Comparison of ENCODE assay signal across 15 cellular contexts in genomic region chr7:67856046-67856445, GRCh38.
DNase-seq lines count a peak whose midpoint lies in the region; ATAC-seq and TF ChIP-seq lines count a peak whose summit lies in the region.
"Had no signal": no experiment of that assay in that cellular context is flagged by ENCODE, and none has a peak within 500 bp of the region (broad histone marks: within the 10 kb centered on the region; RNA-seq: fewer than 3 reads in every experiment).

No MANE protein-coding gene starts in this region.

- TF ChIP-seq CTCF in WTC11 (IDR thresholded peaks at IDR 0.05) = no peak
- TF ChIP-seq CTCF in neural progenitor cell (IDR thresholded peaks at IDR 0.05) = peak; percentile 22

- H2AFZ ChIP-seq in neural progenitor cell (replicated peaks) = no peak overlapping the region
- H2AFZ ChIP-seq: GM23338 had no signal

- ATAC-seq in WTC11 (peak; percentile 65; the same call in 1 of the 2 replicates), GM19395 (IDR thresholded peaks at IDR 0.05; ENCODE audit: unreplicated experiment) (no peak)
- ATAC-seq: GM12878, GM23338 had no signal

- DNase-seq in WTC11 (ENCODE audit: low spot score) (peak; percentile 15), iPS-NIHi11 (ENCODE audit: low spot score) (peak; percentile 28), neural progenitor cell (ENCODE audit: low spot score) (peak; percentile 6), middle frontal gyrus (ENCODE audit: extremely low spot score, low spot score) (no peak)
- DNase-seq in activated naive CD4-positive, alpha-beta T cell treated with anti-CD3 and anti-CD28 coated beads for 36 hours = no peak
- DNase-seq: C1 segment of cervical spinal cord; Calu3; CD4-positive, alpha-beta memory T cell; COR-L47; DMS53; DMS79 treated with DMSO at 0.1 percent for 48 hours; HCEC 1CT had no signal

- no peak overlapping the region for H3K27ac ChIP-seq in neural progenitor cell

- H3K36me3 Mint-ChIP-seq in WTC11 = no peaks in the 10 kb centered on the region
- H3K36me3 Mint-ChIP-seq in neural progenitor cell = no peaks in the 10 kb centered on the region
- peaks cover 2% of the 10 kb centered on the region for H3K36me3 Mint-ChIP-seq in activated naive CD4-positive, alpha-beta T cell treated with anti-CD3 and anti-CD28 coated beads for 36 hours (ENCODE audit: low read depth)
- H3K36me3 Mint-ChIP-seq: CD4-positive, alpha-beta memory T cell had no signal

- no peak overlapping the region for H3K9ac ChIP-seq in neural progenitor cell

- CTCF ChIA-PET in WTC11 (lab: Charles Lee) = interaction anchor here (0.6 kb wide), 1 partner anchor 13 kb away, joined by 3 read pairs; no protein-coding TSS in a partner anchor
- CTCF ChIA-PET in activated naive CD4-positive, alpha-beta T cell treated with anti-CD3 and anti-CD28 coated beads for 36 hours (lab: Charles Lee) = no interaction called here

- intact Hi-C loops in activated naive CD4-positive, alpha-beta T cell treated with anti-CD3 and anti-CD28 coated beads for 36 hours (cut with micrococcal nuclease) = no loop called here

- no peak overlapping the region for H3K4me2 ChIP-seq in neural progenitor cell
- H3K4me2 ChIP-seq: GM23338 had no signal

- peaks cover 15% of the 10 kb centered on the region for H3K9me3 Mint-ChIP-seq in WTC11
- no peaks in the 10 kb centered on the region for H3K9me3 Mint-ChIP-seq in neural progenitor cell
- peaks cover 14% of the 10 kb centered on the region for H3K9me3 Mint-ChIP-seq in activated naive CD4-positive, alpha-beta T cell treated with anti-CD3 and anti-CD28 coated beads for 36 hours

- POLR2A ChIA-PET in WTC11 (lab: Charles Lee) = interaction anchor here (0.7 kb wide), 1 partner anchor 11 kb away, joined by 3 read pairs; no protein-coding TSS in a partner anchor

- H3K4me3 ChIP-seq in neural progenitor cell = no peak overlapping the region
- H3K4me3 ChIP-seq: GM12878, GM23338 had no signal

- H3K4me1 ChIP-seq in neural progenitor cell = peaks cover 5% of the 10 kb centered on the region

- H3K27me3 Mint-ChIP-seq in WTC11 (ENCODE audit: low read depth) = no peaks in the 10 kb centered on the region
- peaks cover 5% of the 10 kb centered on the region for H3K27me3 Mint-ChIP-seq in neural progenitor cell (ENCODE audit: insufficient read depth, low read depth)
- H3K27me3 Mint-ChIP-seq in activated naive CD4-positive, alpha-beta T cell treated with anti-CD3 and anti-CD28 coated beads for 36 hours (ENCODE audit: low read depth) = no peaks in the 10 kb centered on the region
- H3K27me3 Mint-ChIP-seq: CD4-positive, alpha-beta memory T cell had no signal

- H3K27ac Mint-ChIP-seq in WTC11 (no peak overlapping the region), neural progenitor cell (no peak overlapping the region)
- H3K27ac Mint-ChIP-seq in activated naive CD4-positive, alpha-beta T cell treated with anti-CD3 and anti-CD28 coated beads for 36 hours = no peak overlapping the region
- H3K27ac Mint-ChIP-seq: CD4-positive, alpha-beta memory T cell; GM23338 had no signal

- H3K4me3 Mint-ChIP-seq in WTC11 (no peak overlapping the region), neural progenitor cell (no peak overlapping the region)
- H3K4me3 Mint-ChIP-seq in activated naive CD4-positive, alpha-beta T cell treated with anti-CD3 and anti-CD28 coated beads for 36 hours = no peak overlapping the region
- H3K4me3 Mint-ChIP-seq: CD4-positive, alpha-beta memory T cell; GM23338 had no signal

- H3K4me1 Mint-ChIP-seq in WTC11 = peaks cover 7% of the 10 kb centered on the region; the same call in 1 of the 2 replicates
- peaks cover 17% of the 10 kb centered on the region for H3K4me1 Mint-ChIP-seq in neural progenitor cell
- no peaks in the 10 kb centered on the region for H3K4me1 Mint-ChIP-seq in activated naive CD4-positive, alpha-beta T cell treated with anti-CD3 and anti-CD28 coated beads for 36 hours (ENCODE audit: low read depth)
- H3K4me1 Mint-ChIP-seq: CD4-positive, alpha-beta memory T cell; GM23338 had no signal

- H3K36me3 ChIP-seq in neural progenitor cell = no peaks in the 10 kb centered on the region

- no peaks in the 10 kb centered on the region for H3K27me3 ChIP-seq in neural progenitor cell

- no peaks in the 10 kb centered on the region for H3F3A ChIP-seq in neural progenitor cell (ENCODE audit: low read depth)

- H3K79me2 ChIP-seq in neural progenitor cell (ENCODE audit: low read depth) = no peaks in the 10 kb centered on the region

- no peaks in the 10 kb centered on the region for H3K9me3 ChIP-seq in neural progenitor cell (ENCODE audit: low read depth)

- H4K20me1 ChIP-seq in neural progenitor cell (ENCODE audit: low read depth) = no peaks in the 10 kb centered on the region

TF ChIP-seq in WTC11, 78 proteins besides CTCF, POLR2A, EP300 and RAD21:
- TF ChIP-seq ZNF512 (CRISPR knock-in tag; IDR thresholded peaks at IDR 0.05; ENCODE audit: borderline replicate concordance) (no peak), SMAD3 (CRISPR knock-in tag; IDR thresholded peaks at IDR 0.05; ENCODE audit: borderline replicate concordance) (no peak), E2F1 (CRISPR knock-in tag; IDR thresholded peaks at IDR 0.05) (no peak), GRHL2 (CRISPR knock-in tag; IDR thresholded peaks at IDR 0.05; ENCODE audit: insufficient replicate concordance, severe bottlenecking) (no peak), JUN (CRISPR knock-in tag; IDR thresholded peaks at IDR 0.05) (no peak), ZNF232 (CRISPR knock-in tag; IDR thresholded peaks at IDR 0.05) (no peak), ZNF138 (CRISPR knock-in tag; conservative IDR thresholded peaks at IDR 0.05) (no peak), ATF2 (CRISPR knock-in tag; IDR thresholded peaks at IDR 0.05; ENCODE audit: borderline replicate concordance, low read depth) (no peak), ZBTB43 (CRISPR knock-in tag; IDR thresholded peaks at IDR 0.05) (no peak), ETV6 (CRISPR knock-in tag; IDR thresholded peaks at IDR 0.05) (no peak), FOXP1 (CRISPR knock-in tag; IDR thresholded peaks at IDR 0.05; ENCODE audit: borderline replicate concordance) (no peak), NR1H2 (CRISPR knock-in tag; IDR thresholded peaks at IDR 0.05) (no peak), CREM (CRISPR knock-in tag; IDR thresholded peaks at IDR 0.05) (no peak), RELA (CRISPR knock-in tag; IDR thresholded peaks at IDR 0.05; ENCODE audit: borderline replicate concordance) (no peak), EMX1 (CRISPR knock-in tag; IDR thresholded peaks at IDR 0.05) (no peak)
TF ChIP-seq in WTC11: peak in this region for 0.

Comparison
In these comparisons a context has a peak if more than half of its experiments do, and no peak if none do; other contexts are left out.
1. DNase-seq: peak in WTC11 (single experiment), iPS-NIHi11 (single experiment) and neural progenitor cell (single experiment); none in middle frontal gyrus (single experiment) and activated naive CD4-positive, alpha-beta T cell treated with anti-CD3 and anti-CD28 coated beads for 36 hours (single experiment).